Comparison of ENCODE assay signal across 25 cellular contexts in the genomic region with DNA sequence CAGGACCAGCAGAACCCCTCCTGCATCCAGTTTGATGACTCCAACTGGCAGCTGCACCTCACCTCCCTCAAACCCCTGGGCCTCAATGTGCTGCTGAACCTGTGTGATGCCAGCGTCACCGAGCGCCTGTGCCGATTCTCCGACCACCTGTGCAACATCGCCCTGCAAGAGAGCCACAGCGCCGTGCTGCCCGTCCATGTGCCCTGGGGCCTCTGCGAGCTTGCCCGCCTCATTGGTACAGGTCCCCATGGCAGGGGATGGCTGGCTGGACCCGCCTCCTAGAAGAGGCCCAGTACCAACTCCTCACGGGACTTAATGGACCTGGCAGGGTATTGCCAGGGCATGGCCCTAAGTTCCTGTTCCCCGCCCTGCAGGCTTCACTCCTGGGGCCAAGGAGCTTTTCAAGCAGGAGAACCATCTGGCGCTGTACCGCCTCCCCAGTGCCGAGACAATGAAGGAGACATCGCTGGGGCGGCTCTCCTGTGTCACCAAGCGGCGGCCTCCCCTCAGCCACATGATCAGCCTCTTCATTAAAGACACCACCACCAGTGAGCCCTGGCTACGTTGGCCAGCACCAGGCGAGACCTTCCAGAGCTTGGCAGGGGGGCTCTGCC. TPM values are rescaled to one million over a fixed set of nuclear protein-coding genes. Genes with fewer than 3 reads are reported as not detected.
A peak's percentile ranks its signal among the peaks of the same experiment; 100 is the strongest.
DNase-seq lines count a peak whose midpoint lies in the region; ATAC-seq, FAIRE-seq and TF ChIP-seq lines count a peak whose summit lies in the region.
"Had no signal": no experiment of that assay in that cellular context is flagged by ENCODE, and none has a peak within 500 bp of the region (broad histone marks: within the 10 kb centered on the region; RNA-seq: fewer than 3 reads in every experiment).

No MANE protein-coding gene starts in this region.

- BruUV-seq in HepG2 (replicated peaks; lab: Mats Ljungman, UMichigan) (no TSS peak), PC-3 (replicated peaks; lab: Mats Ljungman, UMichigan) (TSS peak; percentile 27)

- H3K4me1 Mint-ChIP-seq in effector memory CD8-positive, alpha-beta T cell (ENCODE audit: low read depth in 2 of 2), result peaks cover 2 to 9% of the 10 kb centered on the region in 2 donors

- no peaks in the 10 kb centered on the region for H3F3A ChIP-seq in PC-3 (ENCODE audit: low read length, unreplicated experiment)

- DNase-seq in HepG2 (ENCODE audit: low spot score) (no peak), right lobe of liver (no peak), PC-3 (no peak), NCI-H510A treated with DMSO at 0.1 percent for 48 hours (lab: John Stamatoyannopoulos, UW) (no peak)
- DNase-seq in effector memory CD8-positive, alpha-beta T cell, result no peak
- DNase-seq in effector CD4-positive, alpha-beta T cell, result no peak
- DNase-seq: CD4-positive, alpha-beta T cell; COR-L47; DMS 273 treated with DMSO at 0.1 percent for 48 hours; DMS79; EL; GF-D8; H7; KBM-7; MV-4-11; NCI-H1105 treated with DMSO at 0.1 percent for 48 hours; NCI-H146; NCI-H1930; NCI-H2107; NCI-H526 treated with DMSO at 0.1 percent for 48 hours; OCI-M1; SK-N-SH; SW 1271 had no signal

- no peak overlapping the region for H3K4me3 Mint-ChIP-seq in effector memory CD8-positive, alpha-beta T cell
- H3K4me3 Mint-ChIP-seq: CD4-positive, alpha-beta T cell had no signal

- H3K27me3 ChIP-seq in HepG2 (ENCODE audit: control insufficient read depth in 1 of 2, insufficient read depth in 2 of 2, low read length in 2 of 2) (no peaks in the 10 kb centered on the region), right lobe of liver (no peaks in the 10 kb centered on the region), PC-3 (ENCODE audit: low read length) (no peaks in the 10 kb centered on the region)

- peaks cover 51 to 75% of the 10 kb centered on the region in 2 experiments for H3K36me3 ChIP-seq in HepG2 (replicated peaks in 1 of 2; ENCODE audit: control insufficient read depth in 1 of 2, insufficient read depth in 2 of 2, low read length in 2 of 2)
- peaks cover 0 to 22% (median 6%) of the 10 kb centered on the region in 4 donors for H3K36me3 ChIP-seq in right lobe of liver
- peaks cover 12% of the 10 kb centered on the region for H3K36me3 ChIP-seq in PC-3 (ENCODE audit: low read depth, low read length)

- TF ChIP-seq RAD21 in HepG2 (CRISPR knock-in tag; IDR thresholded peaks at IDR 0.05), result no peak

- CTCF ChIA-PET in HepG2 (lab: Yijun Ruan, JAX; ENCODE audit: low intra/inter-chr PET ratio, low total read pairs), result no interaction called here
- CTCF ChIA-PET in PC-3 (lab: Charles Lee), result no interaction called here

- H3K4me2 ChIP-seq in HepG2 (ENCODE audit: low read depth, low read length), result no peak overlapping the region
- no peak overlapping the region for H3K4me2 ChIP-seq in PC-3 (ENCODE audit: low read length)
- H3K4me2 ChIP-seq: SK-N-SH had no signal

- intact Hi-C loops in HepG2 (cut with micrococcal nuclease; ENCODE audit: unreplicated experiment) (no loop called here), right lobe of liver (cut with DNase I) (no loop called here), PC-3 (cut with micrococcal nuclease) (no loop called here)

- H2AFZ ChIP-seq in HepG2 (ENCODE audit: low read length) (no peak overlapping the region), PC-3 (ENCODE audit: low read length) (no peak overlapping the region)

- peaks cover 6% of the 10 kb centered on the region for H3K36me3 Mint-ChIP-seq in effector memory CD8-positive, alpha-beta T cell (ENCODE audit: insufficient read depth)

- TF ChIP-seq EP300 in HepG2 (IDR thresholded peaks at IDR 0.05; ENCODE audit: low read depth in 2 of 2, low read length in 2 of 2), result no peak
- TF ChIP-seq EP300 in HepG2 (CRISPR knock-in tag; IDR thresholded peaks at IDR 0.05; ENCODE audit: borderline replicate concordance), result no peak

- H3K27ac Mint-ChIP-seq in effector memory CD8-positive, alpha-beta T cell, result peak overlapping the region; percentile 38 to 83
- H3K27ac Mint-ChIP-seq: CD4-positive, alpha-beta T cell had no signal

- FAIRE-seq in HepG2 (lab: Jason Lieb, UNC), result no peak
- FAIRE-seq: GM18507 had no signal

- POLR2A ChIA-PET in HepG2 (lab: Yijun Ruan, JAX), result interaction anchor here (1.0 kb wide), 1 partner anchor 24 kb away, joined by 3 read pairs; the partner anchor contains the start of gene TSEN54
- POLR2A ChIA-PET in PC-3 (lab: Charles Lee; ENCODE audit: unreplicated experiment), result interaction anchor here (0.6 kb wide), 1 partner anchor 14 kb away, joined by 10 read pairs; no protein-coding TSS in a partner anchor

- ATAC-seq in HepG2 (no peak), right lobe of liver (no peak), PC-3 (no peak), GM19395 (IDR thresholded peaks at IDR 0.05; ENCODE audit: unreplicated experiment) (no peak)
- no peak for ATAC-seq in effector memory CD8-positive, alpha-beta T cell (replicated peaks)

- H3K27ac ChIP-seq in HepG2 (ENCODE audit: extremely low read length, insufficient read depth, low read length) (no peak overlapping the region), right lobe of liver (no peak overlapping the region), PC-3 (ENCODE audit: low read length) (no peak overlapping the region)

- no peaks in the 10 kb centered on the region for H3K79me2 ChIP-seq in HepG2 (ENCODE audit: insufficient read depth, low read length)
- no peaks in the 10 kb centered on the region for H3K79me2 ChIP-seq in PC-3 (ENCODE audit: low read length)

- no peak for TF ChIP-seq CTCF in HepG2 (CRISPR knock-in tag; IDR thresholded peaks at IDR 0.05)
- no peak for TF ChIP-seq CTCF in right lobe of liver (IDR thresholded peaks at IDR 0.05)
- TF ChIP-seq CTCF in PC-3 (conservative IDR thresholded peaks at IDR 0.05; ENCODE audit: low read depth, low read length), result no peak

- H3K4me1 ChIP-seq in HepG2 (ENCODE audit: insufficient read depth, low read length), result no peaks in the 10 kb centered on the region
- H3K4me1 ChIP-seq in right lobe of liver, result peaks cover 0 to 7% (median 0%) of the 10 kb centered on the region in 4 donors
- H3K4me1 ChIP-seq in PC-3 (ENCODE audit: insufficient read depth, low read length), result no peaks in the 10 kb centered on the region

- H3K4me3 ChIP-seq in HepG2 (replicated peaks in 1 of 3; ENCODE audit: insufficient read depth in 1 of 3, low read depth in 2 of 3, low read length in 3 of 3) (no peak overlapping the region), right lobe of liver (no peak overlapping the region), PC-3 (ENCODE audit: low read length) (no peak overlapping the region)

- H4K20me1 ChIP-seq in HepG2 (ENCODE audit: insufficient read depth, low read length) (peaks cover 3% of the 10 kb centered on the region; the same call in 1 of the 2 replicates), PC-3 (ENCODE audit: low read length) (no peaks in the 10 kb centered on the region)

- no peak for TF ChIP-seq POLR2A in HepG2 (IDR thresholded peaks at IDR 0.05; ENCODE audit: insufficient read depth in 1 of 2, low read depth in 2 of 2, low read length in 2 of 2)
- TF ChIP-seq POLR2A in right lobe of liver (IDR thresholded peaks at IDR 0.05), result no peak

- H3K9me3 ChIP-seq in HepG2 (ENCODE audit: low read length) (no peaks in the 10 kb centered on the region), right lobe of liver (no peaks in the 10 kb centered on the region), PC-3 (ENCODE audit: low read length) (no peaks in the 10 kb centered on the region)
- H3K9me3 ChIP-seq: SK-N-SH had no signal

- H3K9me2 ChIP-seq in PC-3 (replicated peaks; ENCODE audit: low read length), result no peaks in the 10 kb centered on the region
- H3K9me2 ChIP-seq: SK-N-SH had no signal

- H3K9ac ChIP-seq in HepG2 (ENCODE audit: insufficient read depth, low read depth, low read length), result no peak overlapping the region
- H3K9ac ChIP-seq in PC-3 (ENCODE audit: low read length), result no peak overlapping the region
- H3K9ac ChIP-seq: SK-N-SH had no signal

- WGBS in HepG2 (ENCODE audit: low lambda C conversion rate), result 91% methylated on average over 14 of the region's 23 CpGs
- WGBS in right lobe of liver (ENCODE audit: insufficient coverage, low coverage, low lambda C conversion rate, missing lambda C conversion rate), result no CpG with 5 or more reads among the region's 23 CpGs

- no peaks in the 10 kb centered on the region for H3K9me3 Mint-ChIP-seq in effector memory CD8-positive, alpha-beta T cell
- H3K9me3 Mint-ChIP-seq: CD4-positive, alpha-beta T cell had no signal

- in situ Hi-C loops in HepG2 (cut with HindIII; ENCODE audit: extremely low pct_ligation_motif_present, low pct_unique_long_range_greater_than_20kb), result no loop called here

- H3K27me3 Mint-ChIP-seq in effector memory CD8-positive, alpha-beta T cell, result no peaks in the 10 kb centered on the region
- H3K27me3 Mint-ChIP-seq: CD4-positive, alpha-beta T cell had no signal

RNA-seq across cellular contexts. Expression of gene CASKIN2, which starts 22.7 kb away (rescaled TPM):
- total RNA-seq in HepG2 (2016; rRNA removed; fragmentation: Illumina TruSeq; extraction: Trizol) (5.2 and 10.6 TPM in 2 replicates), right lobe of liver (10 to 100 TPM in 4 of 6 experiments, 1 to 10 TPM in 2; 9.0 to 26.0 (median 12.0) TPM), PC-3 (2014; rRNA removed) (22.0 and 28.3 TPM in 2 replicates)
- 1.5 and 1.8 TPM in 2 replicates for total RNA-seq in HepG2 (2016; cell fraction: cytosol; rRNA removed; fragmentation: Illumina TruSeq; extraction: Trizol; ENCODE audit: low read depth)
- 4.9 and 7.5 TPM in 2 replicates for total RNA-seq in HepG2 (2016; cell fraction: insoluble cytoplasmic fraction; rRNA removed; fragmentation: Illumina TruSeq; extraction: Trizol)
- total RNA-seq in HepG2 (2016; cell fraction: membrane; rRNA removed; fragmentation: Illumina TruSeq; extraction: Trizol), result 3.4 and 4.1 TPM in 2 replicates
- 6.8 and 8.0 TPM in 2 replicates for total RNA-seq in HepG2 (2016; cell fraction: nucleus; rRNA removed; fragmentation: Illumina TruSeq; extraction: Trizol)
- polyA plus RNA-seq in HepG2 (2011; rRNA removed), result 6.8 and 7.8 TPM in 2 replicates
- polyA plus RNA-seq in HepG2 (2011; cell fraction: cytosol; rRNA removed), result 1.9 and 2.2 TPM in 2 replicates
- 23.6 and 26.5 TPM in 2 replicates for polyA plus RNA-seq in HepG2 (2011; cell fraction: nucleus; rRNA removed)
- polyA plus RNA-seq in HepG2 (2012), result 6.2 and 9.6 TPM in 2 replicates
- polyA plus RNA-seq in HepG2 (2016; cell fraction: cytosol; fragmentation: Illumina TruSeq; extraction: Trizol; ENCODE audit: low read depth), result 0.61 and 0.68 TPM in 2 replicates
- polyA plus RNA-seq in HepG2 (2016; cell fraction: insoluble cytoplasmic fraction; fragmentation: Illumina TruSeq; extraction: Trizol; ENCODE audit: low read depth), result 4.4 and 7.0 TPM in 2 replicates
- polyA plus RNA-seq in HepG2 (2016; cell fraction: membrane; fragmentation: Illumina TruSeq; extraction: Trizol; ENCODE audit: low read depth), result 1.6 and 1.8 TPM in 2 replicates
- polyA plus RNA-seq in HepG2 (2016; cell fraction: nucleus; fragmentation: Illumina TruSeq; extraction: Trizol; ENCODE audit: insufficient read depth, low read depth), result 16.3 and 16.6 TPM in 2 replicates
- 11.8 and 14.9 TPM in 2 replicates for polyA minus RNA-seq in HepG2 (2011; rRNA and poly(A)+ RNA removed; ENCODE audit: low replicate concordance)
- 4.9 and 5.0 TPM in 2 replicates for polyA minus RNA-seq in HepG2 (2011; cell fraction: cytosol; rRNA and poly(A)+ RNA removed)
- 17.0 and 20.4 TPM in 2 replicates for polyA minus RNA-seq in HepG2 (2011; cell fraction: nucleus; rRNA and poly(A)+ RNA removed)

RNA-seq across cellular contexts. Expression of gene TSEN54, which starts 23.7 kb away (rescaled TPM):
- total RNA-seq in HepG2 (2016; rRNA removed; fragmentation: Illumina TruSeq; extraction: Trizol) (43.6 and 62.9 TPM in 2 replicates), right lobe of liver (10 to 100 TPM in 4 of 6 experiments, 1 to 10 TPM in 2; 8.5 to 13.6 (median 10.2) TPM), PC-3 (2014; rRNA removed) (61.6 and 70.4 TPM in 2 replicates)
- total RNA-seq in HepG2 (2016; cell fraction: cytosol; rRNA removed; fragmentation: Illumina TruSeq; extraction: Trizol; ENCODE audit: low read depth), result 20.6 and 23.0 TPM in 2 replicates
- 44.0 and 64.1 TPM in 2 replicates for total RNA-seq in HepG2 (2016; cell fraction: insoluble cytoplasmic fraction; rRNA removed; fragmentation: Illumina TruSeq; extraction: Trizol)
- 44.5 and 45.0 TPM in 2 replicates for total RNA-seq in HepG2 (2016; cell fraction: membrane; rRNA removed; fragmentation: Illumina TruSeq; extraction: Trizol)
- 39.9 and 48.4 TPM in 2 replicates for total RNA-seq in HepG2 (2016; cell fraction: nucleus; rRNA removed; fragmentation: Illumina TruSeq; extraction: Trizol)
- polyA plus RNA-seq in HepG2 (2011; rRNA removed), result 63.3 and 64.4 TPM in 2 replicates
- polyA plus RNA-seq in HepG2 (2011; cell fraction: cytosol; rRNA removed), result 36.2 and 47.1 TPM in 2 replicates
- polyA plus RNA-seq in HepG2 (2011; cell fraction: nucleus; rRNA removed), result 87.7 and 89.1 TPM in 2 replicates
- polyA plus RNA-seq in HepG2 (2012), result 22.1 and 34.4 TPM in 2 replicates
- 20.4 and 20.5 TPM in 2 replicates for polyA plus RNA-seq in HepG2 (2016; cell fraction: cytosol; fragmentation: Illumina TruSeq; extraction: Trizol; ENCODE audit: low read depth)
- 37.7 and 50.5 TPM in 2 replicates for polyA plus RNA-seq in HepG2 (2016; cell fraction: insoluble cytoplasmic fraction; fragmentation: Illumina TruSeq; extraction: Trizol; ENCODE audit: low read depth)
- polyA plus RNA-seq in HepG2 (2016; cell fraction: membrane; fragmentation: Illumina TruSeq; extraction: Trizol; ENCODE audit: low read depth), result 30.9 and 35.9 TPM in 2 replicates
- 108 and 110 TPM in 2 replicates for polyA plus RNA-seq in HepG2 (2016; cell fraction: nucleus; fragmentation: Illumina TruSeq; extraction: Trizol; ENCODE audit: insufficient read depth, low read depth)
- 56.0 and 95.0 TPM in 2 replicates for polyA minus RNA-seq in HepG2 (2011; rRNA and poly(A)+ RNA removed; ENCODE audit: low replicate concordance)
- polyA minus RNA-seq in HepG2 (2011; cell fraction: cytosol; rRNA and poly(A)+ RNA removed), result 11.3 and 14.0 TPM in 2 replicates
- polyA minus RNA-seq in HepG2 (2011; cell fraction: nucleus; rRNA and poly(A)+ RNA removed), result 13.9 and 15.5 TPM in 2 replicates

RNA-seq across cellular contexts. Expression of gene LLGL2, which starts 32.8 kb away (rescaled TPM):
- total RNA-seq in HepG2 (2016; rRNA removed; fragmentation: Illumina TruSeq; extraction: Trizol), result 53.9 and 86.7 TPM in 2 replicates
- 27.2 and 32.8 TPM in 2 replicates for total RNA-seq in HepG2 (2016; cell fraction: cytosol; rRNA removed; fragmentation: Illumina TruSeq; extraction: Trizol; ENCODE audit: low read depth)
- total RNA-seq in HepG2 (2016; cell fraction: insoluble cytoplasmic fraction; rRNA removed; fragmentation: Illumina TruSeq; extraction: Trizol), result 51.9 and 87.2 TPM in 2 replicates
- total RNA-seq in HepG2 (2016; cell fraction: membrane; rRNA removed; fragmentation: Illumina TruSeq; extraction: Trizol), result 45.8 and 50.7 TPM in 2 replicates
- 72.1 and 85.8 TPM in 2 replicates for total RNA-seq in HepG2 (2016; cell fraction: nucleus; rRNA removed; fragmentation: Illumina TruSeq; extraction: Trizol)
- 83.0 and 109 TPM in 2 replicates for polyA plus RNA-seq in HepG2 (2011; rRNA removed)
- polyA plus RNA-seq in HepG2 (2011; cell fraction: cytosol; rRNA removed), result 40.2 and 67.1 TPM in 2 replicates
- polyA plus RNA-seq in HepG2 (2011; cell fraction: nucleus; rRNA removed), result 384 and 448 TPM in 2 replicates
- polyA plus RNA-seq in HepG2 (2012), result 33.3 and 59.5 TPM in 2 replicates
- polyA plus RNA-seq in HepG2 (2016; cell fraction: cytosol; fragmentation: Illumina TruSeq; extraction: Trizol; ENCODE audit: low read depth), result 23.2 and 28.1 TPM in 2 replicates
- polyA plus RNA-seq in HepG2 (2016; cell fraction: insoluble cytoplasmic fraction; fragmentation: Illumina TruSeq; extraction: Trizol; ENCODE audit: low read depth), result 41.6 and 52.9 TPM in 2 replicates
- polyA plus RNA-seq in HepG2 (2016; cell fraction: membrane; fragmentation: Illumina TruSeq; extraction: Trizol; ENCODE audit: low read depth), result 32.5 and 33.0 TPM in 2 replicates
- polyA plus RNA-seq in HepG2 (2016; cell fraction: nucleus; fragmentation: Illumina TruSeq; extraction: Trizol; ENCODE audit: insufficient read depth, low read depth), result 204 and 230 TPM in 2 replicates
- 30.9 and 126 TPM in 2 replicates for polyA minus RNA-seq in HepG2 (2011; rRNA and poly(A)+ RNA removed; ENCODE audit: low replicate concordance)
- 30.6 and 31.7 TPM in 2 replicates for polyA minus RNA-seq in HepG2 (2011; cell fraction: cytosol; rRNA and poly(A)+ RNA removed)
- 79.4 and 86.0 TPM in 2 replicates for polyA minus RNA-seq in HepG2 (2011; cell fraction: nucleus; rRNA and poly(A)+ RNA removed)
- total RNA-seq in right lobe of liver, result 10 to 100 TPM; 32.8 to 71.4 (median 44.6) TPM
- total RNA-seq in PC-3 (2014; rRNA removed), result 92.9 and 122 TPM in 2 replicates

RNA-seq across cellular contexts. Expression of gene TMEM94, which starts 36.2 kb away (rescaled TPM):
- total RNA-seq in HepG2 (2016; rRNA removed; fragmentation: Illumina TruSeq; extraction: Trizol), result 20.8 and 32.6 TPM in 2 replicates
- 26.4 and 26.9 TPM in 2 replicates for total RNA-seq in HepG2 (2016; cell fraction: cytosol; rRNA removed; fragmentation: Illumina TruSeq; extraction: Trizol; ENCODE audit: low read depth)
- 17.2 and 32.1 TPM in 2 replicates for total RNA-seq in HepG2 (2016; cell fraction: insoluble cytoplasmic fraction; rRNA removed; fragmentation: Illumina TruSeq; extraction: Trizol)
- total RNA-seq in HepG2 (2016; cell fraction: membrane; rRNA removed; fragmentation: Illumina TruSeq; extraction: Trizol), result 23.6 and 28.5 TPM in 2 replicates
- total RNA-seq in HepG2 (2016; cell fraction: nucleus; rRNA removed; fragmentation: Illumina TruSeq; extraction: Trizol), result 32.2 and 37.2 TPM in 2 replicates
- polyA plus RNA-seq in HepG2 (2011; rRNA removed), result 134 and 150 TPM in 2 replicates
- 37.1 and 46.4 TPM in 2 replicates for polyA plus RNA-seq in HepG2 (2011; cell fraction: cytosol; rRNA removed)
- polyA plus RNA-seq in HepG2 (2011; cell fraction: nucleus; rRNA removed), result 1,312 and 1,888 TPM in 2 replicates
- polyA plus RNA-seq in HepG2 (2012), result 125 and 137 TPM in 2 replicates
- polyA plus RNA-seq in HepG2 (2016; cell fraction: cytosol; fragmentation: Illumina TruSeq; extraction: Trizol; ENCODE audit: low read depth), result 5.0 and 5.4 TPM in 2 replicates
- 15.7 and 19.0 TPM in 2 replicates for polyA plus RNA-seq in HepG2 (2016; cell fraction: insoluble cytoplasmic fraction; fragmentation: Illumina TruSeq; extraction: Trizol; ENCODE audit: low read depth)
- polyA plus RNA-seq in HepG2 (2016; cell fraction: membrane; fragmentation: Illumina TruSeq; extraction: Trizol; ENCODE audit: low read depth), result 16.7 and 22.4 TPM in 2 replicates
- polyA plus RNA-seq in HepG2 (2016; cell fraction: nucleus; fragmentation: Illumina TruSeq; extraction: Trizol; ENCODE audit: insufficient read depth, low read depth), result 121 and 131 TPM in 2 replicates
- polyA minus RNA-seq in HepG2 (2011; rRNA and poly(A)+ RNA removed; ENCODE audit: low replicate concordance), result 36.2 and 133 TPM in 2 replicates
- polyA minus RNA-seq in HepG2 (2011; cell fraction: cytosol; rRNA and poly(A)+ RNA removed), result 52.6 and 54.1 TPM in 2 replicates
- 148 and 161 TPM in 2 replicates for polyA minus RNA-seq in HepG2 (2011; cell fraction: nucleus; rRNA and poly(A)+ RNA removed)
- 10 to 100 TPM; 24.2 to 47.1 (median 29.6) TPM for total RNA-seq in right lobe of liver
- total RNA-seq in PC-3 (2014; rRNA removed), result 45.6 and 88.3 TPM in 2 replicates
